In the genomic region with DNA sequence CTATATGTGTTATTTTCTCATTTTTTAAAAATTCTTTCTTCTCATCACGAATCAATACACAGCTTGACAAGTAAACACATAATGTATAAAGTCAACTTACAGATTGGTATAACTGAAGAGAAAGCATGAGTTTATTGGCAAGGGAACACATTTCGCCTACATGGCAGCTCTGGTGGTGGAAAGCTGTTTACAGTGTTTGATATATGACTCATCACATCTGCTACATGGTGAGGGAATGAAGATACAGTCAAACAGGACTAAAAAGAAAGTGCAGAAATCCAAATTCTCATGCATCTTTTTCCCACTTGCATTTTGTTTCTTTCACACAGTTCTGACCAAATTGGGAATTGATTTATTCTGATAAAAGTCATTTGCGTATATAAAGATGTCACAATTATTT, we compare ENCODE assay signal across 13 cellular contexts.
DNase-seq lines count a peak whose midpoint lies in the region; ATAC-seq and TF ChIP-seq lines count a peak whose summit lies in the region.
"Had no signal": no experiment of that assay in that cellular context is flagged by ENCODE, and none has a peak within 500 bp of the region (broad histone marks: within the 10 kb centered on the region; RNA-seq: fewer than 3 reads in every experiment).

No MANE protein-coding gene starts in this region.

- H3K27me3 ChIP-seq in hepatocyte (no peaks in the 10 kb centered on the region), esophagus muscularis mucosa (no peaks in the 10 kb centered on the region)
- H3K27me3 ChIP-seq: ascending aorta had no signal

- H4K20me1 ChIP-seq in hepatocyte (ENCODE audit: insufficient read depth, poor library complexity, severe bottlenecking), result no peaks in the 10 kb centered on the region

- intact Hi-C loops in esophagus muscularis mucosa (cut with DNase I), result no loop called here

- 73% methylated on average over 3 of the region's 3 CpGs for WGBS in hepatocyte (ENCODE audit: low lambda C conversion rate, missing lambda C conversion rate)
- WGBS in esophagus muscularis mucosa, result 57% methylated on average over 3 of the region's 3 CpGs

- DNase-seq in DMS53 (lab: John Stamatoyannopoulos, UW) (peak; percentile 89), NCI-H226 (peak; percentile 69), dermis blood vessel endothelial cell (peak; percentile 57), pulmonary artery endothelial cell (ENCODE audit: low read depth, low spot score) (peak; percentile 7), hepatocyte (ENCODE audit: low spot score) (no peak), esophagus muscularis mucosa (ENCODE audit: extremely low spot score) (no peak)
- DNase-seq in stimulated activated naive CD4-positive, alpha-beta T cell (lab: John Stamatoyannopoulos, UW), result no peak
- DNase-seq: activated CD8-positive, alpha-beta memory T cell treated with anti-CD3 and anti-CD28 coated beads, Interleukin-2, amount 10 ng/mL, durations not matched to agents 7 days and 5 days; mucosa of descending colon; NK-92 treated with Interleukin-12 subunit alpha and Interleukin-12 subunit beta, amount 100 ng/mL, for 24 hours had no signal

- no peak for ATAC-seq in HG03280 (IDR thresholded peaks at IDR 0.05; ENCODE audit: unreplicated experiment)
- ATAC-seq: activated CD8-positive, alpha-beta memory T cell treated with anti-CD3 and anti-CD28 coated beads, Interleukin-2, amount 10 ng/mL, durations not matched to agents 7 days and 5 days; mucosa of descending colon had no signal

- H2AFZ ChIP-seq in hepatocyte, result no peak overlapping the region

- TF ChIP-seq CTCF in hepatocyte (IDR thresholded peaks at IDR 0.05; ENCODE audit: poor library complexity) (no peak), esophagus muscularis mucosa (IDR thresholded peaks at IDR 0.05) (no peak)

- H3K9me3 ChIP-seq in hepatocyte (ENCODE audit: low read depth) (no peaks in the 10 kb centered on the region), esophagus muscularis mucosa (no peaks in the 10 kb centered on the region)
- H3K9me3 ChIP-seq: ascending aorta, mucosa of descending colon had no signal

- no peak for TF ChIP-seq POLR2A in esophagus muscularis mucosa (IDR thresholded peaks at IDR 0.05; ENCODE audit: low read depth)

- no peaks in the 10 kb centered on the region for H3K9me2 ChIP-seq in hepatocyte (replicated peaks; ENCODE audit: insufficient read depth)

- H3K4me3 ChIP-seq in hepatocyte (no peak overlapping the region), esophagus muscularis mucosa (no peak overlapping the region)
- H3K4me3 ChIP-seq: ascending aorta, mucosa of descending colon, skin epidermis had no signal

- H3K27ac ChIP-seq in hepatocyte (no peak overlapping the region), esophagus muscularis mucosa (replicated peaks in 1 of 4) (no peak overlapping the region)
- H3K27ac ChIP-seq: ascending aorta, skin epidermis had no signal

- H3K79me2 ChIP-seq in hepatocyte, result no peaks in the 10 kb centered on the region

- H3K36me3 ChIP-seq in hepatocyte (replicated peaks; ENCODE audit: insufficient read depth, low read depth), result no peaks in the 10 kb centered on the region
- H3K36me3 ChIP-seq in esophagus muscularis mucosa, result no peaks in the 10 kb centered on the region
- H3K36me3 ChIP-seq: ascending aorta had no signal

- no peaks in the 10 kb centered on the region for H3K4me1 ChIP-seq in hepatocyte (ENCODE audit: insufficient read depth)
- H3K4me1 ChIP-seq in esophagus muscularis mucosa, result peaks cover 0 to 5% (median 0%) of the 10 kb centered on the region in 4 donors
- H3K4me1 ChIP-seq: ascending aorta had no signal

- no peak for TF ChIP-seq EP300 in esophagus muscularis mucosa (IDR thresholded peaks at IDR 0.05)

- no peak overlapping the region for H3K4me2 ChIP-seq in hepatocyte

Comparison
In these comparisons a context has a peak if more than half of its experiments do, and no peak if none do; other contexts are left out.
1. DNase-seq: peak in DMS53 (single experiment), NCI-H226 (single experiment), dermis blood vessel endothelial cell (single experiment) and pulmonary artery endothelial cell (single experiment); none in hepatocyte (single experiment), esophagus muscularis mucosa (single experiment) and stimulated activated naive CD4-positive, alpha-beta T cell (0 of 6).